In genomic region chr18:44149706-44150105, GRCh38 we compare ENCODE assay signal across 12 cellular contexts.
A peak's percentile ranks its signal among the peaks of the same experiment; 100 is the strongest.
DNase-seq lines count a peak whose midpoint lies in the region; ATAC-seq and TF ChIP-seq lines count a peak whose summit lies in the region.
"Had no signal": no experiment of that assay in that cellular context is flagged by ENCODE, and none has a peak within 500 bp of the region (broad histone marks: within the 10 kb centered on the region; RNA-seq: fewer than 3 reads in every experiment).

No MANE protein-coding gene starts in this region.

- H3K4me1 ChIP-seq in trophoblast cell (ENCODE audit: control insufficient read depth in 1 of 2, insufficient read depth in 2 of 2, low read length in 2 of 2), result no peaks in the 10 kb centered on the region

- no peak overlapping the region for H2BK120ac ChIP-seq in trophoblast cell (ENCODE audit: insufficient read depth, low read length, poor library complexity)

- no peaks in the 10 kb centered on the region for H3K79me2 ChIP-seq in trophoblast cell (ENCODE audit: control insufficient read depth, insufficient read depth, low read length, poor library complexity)

- no peak overlapping the region for H2BK12ac ChIP-seq in trophoblast cell (ENCODE audit: low read length)

- H2AFZ ChIP-seq in trophoblast cell (ENCODE audit: insufficient read depth, low read length, poor library complexity), result no peak overlapping the region

- H3K36me3 ChIP-seq in trophoblast cell (ENCODE audit: control insufficient read depth in 1 of 2, insufficient read depth in 2 of 2, low read length in 2 of 2), result no peaks in the 10 kb centered on the region

- H3K4me3 ChIP-seq in trophoblast cell (ENCODE audit: low read depth, low read length), result no peak overlapping the region

- no peak overlapping the region for H3K4ac ChIP-seq in trophoblast cell (ENCODE audit: low read depth, low read length)

- H3K79me1 ChIP-seq in trophoblast cell (ENCODE audit: low read length), result no peaks in the 10 kb centered on the region

- no peak overlapping the region for H3K4me2 ChIP-seq in trophoblast cell (ENCODE audit: low read length)

- no peaks in the 10 kb centered on the region for H3K9me3 ChIP-seq in trophoblast cell (ENCODE audit: insufficient read depth, low read depth, low read length)

- no peak overlapping the region for H2BK5ac ChIP-seq in trophoblast cell (ENCODE audit: low read depth, low read length, poor library complexity)

- no peak overlapping the region for H4K12ac ChIP-seq in trophoblast cell (ENCODE audit: low read depth, low read length)

- H4K91ac ChIP-seq in trophoblast cell (ENCODE audit: low read depth, low read length), result no peak overlapping the region

- H3K23ac ChIP-seq in trophoblast cell (ENCODE audit: low read length), result no peak overlapping the region

- H3K27ac ChIP-seq in trophoblast cell (ENCODE audit: low read depth, low read length), result no peak overlapping the region

- H2AK5ac ChIP-seq in trophoblast cell (ENCODE audit: low read length), result no peak overlapping the region

- no peaks in the 10 kb centered on the region for H3K27me3 Mint-ChIP-seq in activated T-cell treated with anti-CD3 and anti-CD28 coated beads, Interleukin-2, amount 50 U/mL, for 72 hours (ENCODE audit: low read depth)
- H3K27me3 Mint-ChIP-seq: IgD-negative memory B cell, progenitor cell of endocrine pancreas had no signal

- ATAC-seq in esophagus mucosa, result peak; percentile 98
- no peak for ATAC-seq in activated T-cell treated with anti-CD3 and anti-CD28 coated beads, Interleukin-2, amount 50 U/mL, for 72 hours (replicated peaks in 1 of 2)
- no peak for ATAC-seq in GM18505 (IDR thresholded peaks at IDR 0.05; ENCODE audit: unreplicated experiment)

- H3K4me1 Mint-ChIP-seq in activated T-cell treated with anti-CD3 and anti-CD28 coated beads, Interleukin-2, amount 50 U/mL, for 72 hours (ENCODE audit: low read depth), result no peaks in the 10 kb centered on the region
- H3K4me1 Mint-ChIP-seq: IgD-negative memory B cell had no signal

- no peak overlapping the region for H3K9ac ChIP-seq in trophoblast cell (ENCODE audit: low read length)

- no peak overlapping the region for H3K4me3 Mint-ChIP-seq in activated T-cell treated with anti-CD3 and anti-CD28 coated beads, Interleukin-2, amount 50 U/mL, for 72 hours
- H3K4me3 Mint-ChIP-seq: IgD-negative memory B cell had no signal

- no peak overlapping the region for H3K27ac Mint-ChIP-seq in activated T-cell treated with anti-CD3 and anti-CD28 coated beads, Interleukin-2, amount 50 U/mL, for 72 hours
- H3K27ac Mint-ChIP-seq: IgD-negative memory B cell, progenitor cell of endocrine pancreas had no signal

- H3K36me3 Mint-ChIP-seq in activated T-cell treated with anti-CD3 and anti-CD28 coated beads, Interleukin-2, amount 50 U/mL, for 72 hours (ENCODE audit: insufficient read depth in 2 of 2), result no peaks in the 10 kb centered on the region
- H3K36me3 Mint-ChIP-seq: IgD-negative memory B cell had no signal

- DNase-seq in EH (ENCODE audit: low read depth) (peak; percentile 62), RKO (ENCODE audit: low spot score) (peak; percentile 4), trophoblast cell (peak; percentile 49 to 79), T-helper 2 cell (no peak)
- DNase-seq in activated T-cell treated with anti-CD3 and anti-CD28 coated beads, Interleukin-2, amount 50 U/mL, for 72 hours, result no peak
- no peak for DNase-seq in NK-92 treated with Interleukin-12 subunit alpha and Interleukin-12 subunit beta, amount 100 ng/mL, for 24 hours (lab: John Stamatoyannopoulos, UW)
- DNase-seq: activated CD4-positive, alpha-beta T cell treated with anti-CD3 and anti-CD28 coated beads for 4 hours; NCI-H1694 treated with DMSO at 0.1 percent for 48 hours had no signal

- H3K18ac ChIP-seq in trophoblast cell (ENCODE audit: low read length), result no peak overlapping the region

- no peak for TF ChIP-seq POLR2A in GM18505 (IDR thresholded peaks at IDR 0.05; ENCODE audit: borderline replicate concordance, extremely low read depth, insufficient read depth, insufficient read length)

- H3K9me3 Mint-ChIP-seq in activated T-cell treated with anti-CD3 and anti-CD28 coated beads, Interleukin-2, amount 50 U/mL, for 72 hours, result peaks cover 0 to 2% of the 10 kb centered on the region in 2 donors
- H3K9me3 Mint-ChIP-seq: IgD-negative memory B cell had no signal

- no CpG with 5 or more reads among the region's 1 CpG for WGBS in trophoblast cell (ENCODE audit: extremely low coverage, insufficient coverage, insufficient read length)

- no peak overlapping the region for H4K8ac ChIP-seq in trophoblast cell (ENCODE audit: low read depth, low read length)

- no peaks in the 10 kb centered on the region for H3K27me3 ChIP-seq in trophoblast cell (ENCODE audit: insufficient read depth, low read length)

- no peak overlapping the region for H3K14ac ChIP-seq in trophoblast cell (ENCODE audit: low read length)

Comparison
In these comparisons a context has a peak if more than half of its experiments do, and no peak if none do; other contexts are left out.
1. DNase-seq: peak in EH (single experiment), RKO (single experiment) and trophoblast cell (2 of 2); none in activated T-cell treated with anti-CD3 and anti-CD28 coated beads, Interleukin-2, amount 50 U/mL, for 72 hours (0 of 2), NK-92 treated with Interleukin-12 subunit alpha and Interleukin-12 subunit beta, amount 100 ng/mL, for 24 hours (single experiment) and T-helper 2 cell (0 of 5).